Comparison of ENCODE assay signal across 10 cellular contexts in genomic region chr3:114449271-114450007, GRCh38.
DNase-seq lines count a peak whose midpoint lies in the region; ATAC-seq and TF ChIP-seq lines count a peak whose summit lies in the region.
"Had no signal": no experiment of that assay in that cellular context is flagged by ENCODE, and none has a peak within 500 bp of the region (broad histone marks: within the 10 kb centered on the region; RNA-seq: fewer than 3 reads in every experiment).

No MANE protein-coding gene starts in this region.

- TF ChIP-seq CTCF in GM06990 (IDR thresholded peaks at IDR 0.05; ENCODE audit: insufficient read depth, low read length, poor library complexity, severe bottlenecking) (no peak), HFF-Myc (IDR thresholded peaks at IDR 0.05; ENCODE audit: low read depth, low read length, missing control alignments) (no peak)

- ATAC-seq in HG02588 (IDR thresholded peaks at IDR 0.05; ENCODE audit: unreplicated experiment): no peak

- no peaks in the 10 kb centered on the region for H3K27me3 ChIP-seq in GM06990 (replicated peaks; ENCODE audit: control insufficient read depth, insufficient read depth, low read length)
- H3K27me3 ChIP-seq in layer of hippocampus (ENCODE audit: control insufficient read depth, insufficient read depth, low read length): no peaks in the 10 kb centered on the region
- H3K27me3 ChIP-seq in effector memory CD4-positive, alpha-beta T cell (replicated peaks; ENCODE audit: control insufficient read depth, insufficient read depth, low read length, poor library complexity, severe bottlenecking): no peaks in the 10 kb centered on the region

- no peaks in the 10 kb centered on the region for H3K9me3 ChIP-seq in effector memory CD4-positive, alpha-beta T cell (ENCODE audit: control insufficient read depth, low read length)

- DNase-seq in GM06990 (ENCODE audit: extremely low read depth, insufficient read length) (no peak), HFF-Myc (ENCODE audit: extremely low read depth, low read depth) (no peak), NCI-H345 (lab: John Stamatoyannopoulos, UW) (peak; percentile 40), SIG-M5 (lab: John Stamatoyannopoulos, UW) (no peak), GOT3 (lab: John Stamatoyannopoulos, UW) (no peak)
- no peak for DNase-seq in effector memory CD4-positive, alpha-beta T cell
- DNase-seq: activated CD4-positive, alpha-beta T cell treated with anti-CD3 and anti-CD28 coated beads for 4 hours; stimulated activated CD4-positive, alpha-beta T cell treated with anti-CD3 and anti-CD28 coated beads, Interleukin-12 subunit alpha, Interleukin-12 subunit beta, amount 100 ng/mL, for 4 hours had no signal

- H3K27ac ChIP-seq in layer of hippocampus (ENCODE audit: low read depth, low read length): peak overlapping the region; percentile 96
- H3K27ac ChIP-seq in effector memory CD4-positive, alpha-beta T cell (ENCODE audit: insufficient read depth, low read length, poor library complexity, severe bottlenecking): no peak overlapping the region

- peaks cover 6% of the 10 kb centered on the region for H3K4me1 ChIP-seq in effector memory CD4-positive, alpha-beta T cell (ENCODE audit: control insufficient read depth, insufficient read depth, low read length, poor library complexity, severe bottlenecking)

- H3K4me3 ChIP-seq in GM06990 (replicated peaks; ENCODE audit: low read depth, low read length) (peak overlapping the region; percentile 45), HFF-Myc (replicated peaks; ENCODE audit: low read depth, low read length) (peak overlapping the region; percentile 25)
- H3K4me3 ChIP-seq in effector memory CD4-positive, alpha-beta T cell (ENCODE audit: insufficient read depth, low read depth, low read length, poor library complexity, severe bottlenecking): no peak overlapping the region

- no peaks in the 10 kb centered on the region for H3K36me3 ChIP-seq in GM06990 (ENCODE audit: control insufficient read depth, insufficient read depth, low read length)
- no peaks in the 10 kb centered on the region for H3K36me3 ChIP-seq in effector memory CD4-positive, alpha-beta T cell (ENCODE audit: control insufficient read depth, insufficient read depth, low read length)
